ENCODE assay signal across 34 cellular contexts in the genomic region with DNA sequence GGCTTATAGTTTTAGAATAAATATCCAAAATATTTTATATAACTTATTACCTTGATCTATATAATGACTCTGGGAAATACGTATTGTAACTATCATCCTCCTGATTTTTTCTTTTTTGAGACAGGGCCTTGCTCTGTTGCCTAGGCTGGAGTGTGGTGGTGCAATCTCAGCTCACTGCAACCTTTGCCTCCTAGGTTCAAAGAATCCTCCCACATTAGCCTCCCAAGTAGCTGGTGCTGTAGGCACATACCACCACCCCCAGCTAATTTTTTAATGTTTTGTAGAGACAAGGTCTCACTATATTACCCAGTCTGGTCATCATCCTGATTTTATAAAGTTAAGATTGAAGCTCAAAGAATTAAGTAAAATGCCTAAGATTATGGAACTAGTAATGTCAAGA.
"Had no signal": no experiment of that assay in that cellular context is flagged by ENCODE, and none has a peak within 500 bp of the region (broad histone marks: within the 10 kb centered on the region; RNA-seq: fewer than 3 reads in every experiment).

No MANE protein-coding gene starts in this region.

- H3K9ac ChIP-seq: KMS-11 had no signal

- H3K4me2 ChIP-seq: KMS-11 had no signal

- H3K27ac ChIP-seq: KMS-11 had no signal

- DNase-seq: Karpas-422, Kasumi-1, MG63, MM.1S, MV-4-11, NCI-H1048, NCI-H1092, NCI-H1092 treated with DMSO at 0.1 percent for 48 hours, NCI-H1105, NCI-H1105 treated with DMSO at 0.1 percent for 48 hours, NCI-H1417, NCI-H1417 treated with DMSO at 0.1 percent for 48 hours, NCI-H1436, NCI-H1436 treated with DMSO at 0.1 percent for 48 hours, NCI-H146, NCI-H1694, NCI-H1694 treated with DMSO at 0.1 percent for 48 hours, NCI-H187, NCI-H187 treated with DMSO at 0.1 percent for 48 hours, NCI-H1930, NCI-H2029, NCI-H2029 treated with DMSO at 0.1 percent for 48 hours, NCI-H2081, NCI-H2081 treated with DMSO at 0.1 percent for 48 hours, NCI-H2107, NCI-H2171, NCI-H2171 treated with DMSO at 0.1 percent for 48 hours, NCI-H2227 treated with DMSO at 0.1 percent for 48 hours, NCI-H226, NCI-H345, NCI-H446, NCI-H446 treated with DMSO at 0.1 percent for 48 hours, NCI-H510A had no signal

- H3K4me3 ChIP-seq: MG63 had no signal

- H3K36me3 ChIP-seq: MG63 had no signal

- H3K27me3 ChIP-seq: MG63 had no signal

- H3K9me3 ChIP-seq: MG63 had no signal
